10 cellular contexts compared by ENCODE assay signal in genomic region chr20:36833275-36834020, GRCh38. TPM values are rescaled to one million over a fixed set of nuclear protein-coding genes. Genes with fewer than 3 reads are reported as not detected.
DNase-seq lines count a peak whose midpoint lies in the region; ATAC-seq and TF ChIP-seq lines count a peak whose summit lies in the region.
"Had no signal": no experiment of that assay in that cellular context is flagged by ENCODE, and none has a peak within 500 bp of the region (broad histone marks: within the 10 kb centered on the region; RNA-seq: fewer than 3 reads in every experiment).

No MANE protein-coding gene starts in this region.

- H3K79me2 ChIP-seq in PC-9 (ENCODE audit: low read depth), result no peaks in the 10 kb centered on the region

- POLR2A ChIA-PET in PC-9 (lab: Charles Lee; ENCODE audit: unreplicated experiment), result interaction anchor here (0.6 kb wide), 1 partner anchor 20 kb away, joined by 20 read pairs; no protein-coding TSS in a partner anchor

- H3K4me2 ChIP-seq in PC-9, result no peak overlapping the region

- no peak overlapping the region for H3K4me3 Mint-ChIP-seq in endodermal cell
- H3K4me3 Mint-ChIP-seq in nephron progenitor cell, result no peak overlapping the region
- H3K4me3 Mint-ChIP-seq in CD14-positive monocyte, result no peak overlapping the region

- H3K4me1 ChIP-seq in endodermal cell (ENCODE audit: control insufficient read depth, insufficient read depth, low read length), result peaks cover 3% of the 10 kb centered on the region
- H3K4me1 ChIP-seq in vagina, result peaks cover 68% of the 10 kb centered on the region
- H3K4me1 ChIP-seq in PC-9 (replicated peaks; ENCODE audit: insufficient read depth), result peaks cover 18% of the 10 kb centered on the region

- H3K27ac ChIP-seq in endodermal cell (ENCODE audit: low read depth, low read length) (peak overlapping the region; percentile 6), vagina (peak overlapping the region; percentile 91), PC-9 (no peak overlapping the region)

- TF ChIP-seq CTCF in endodermal cell (conservative IDR thresholded peaks at IDR 0.05) (no peak), nephron progenitor cell (IDR thresholded peaks at IDR 0.05) (no peak), vagina (IDR thresholded peaks at IDR 0.05) (no peak), PC-9 (conservative IDR thresholded peaks at IDR 0.05) (no peak), CD14-positive monocyte (IDR thresholded peaks at IDR 0.05) (no peak)

- intact Hi-C loops in Right ventricle myocardium superior (cut with DNase I) (no loop called here), cardiac septum (cut with DNase I) (no loop called here), vagina (cut with DNase I) (loop anchor here (5.0 kb wide), 1 partner anchor 61 kb away; the partner anchor contains the start of gene DSN1), PC-9 (cut with micrococcal nuclease; ENCODE audit: unreplicated experiment) (no loop called here), CD14-positive monocyte (cut with micrococcal nuclease) (no loop called here)

- no TSS peak for BruUV-seq in PC-9 (replicated peaks; lab: Mats Ljungman, UMichigan)

- 92% methylated on average over 18 to 19 of the region's 19 CpGs for WGBS in endodermal cell (ENCODE audit: insufficient coverage in 1 of 2, insufficient read length in 1 of 2), 2 experiments

- H4K20me1 ChIP-seq in PC-9 (ENCODE audit: insufficient read depth), result no peaks in the 10 kb centered on the region

- no peaks in the 10 kb centered on the region for H3K27me3 Mint-ChIP-seq in endodermal cell (ENCODE audit: insufficient read depth)
- peaks cover 2% of the 10 kb centered on the region for H3K27me3 Mint-ChIP-seq in nephron progenitor cell (ENCODE audit: low read depth, poor library complexity)
- H3K27me3 Mint-ChIP-seq in CD14-positive monocyte (ENCODE audit: low read depth in 3 of 3), result peaks cover 0 to 8% (median 2%) of the 10 kb centered on the region in 3 donors

- no peaks in the 10 kb centered on the region for H3K9me2 ChIP-seq in PC-9 (ENCODE audit: insufficient read depth)

- no peak overlapping the region for H3K4me3 ChIP-seq in endodermal cell (ENCODE audit: low read length)
- H3K4me3 ChIP-seq in vagina, result no peak overlapping the region
- H3K4me3 ChIP-seq in PC-9, result no peak overlapping the region

- peaks cover 30% of the 10 kb centered on the region for H3K36me3 Mint-ChIP-seq in endodermal cell (ENCODE audit: low read depth)
- peaks cover 29% of the 10 kb centered on the region for H3K36me3 Mint-ChIP-seq in nephron progenitor cell (ENCODE audit: low read depth)
- H3K36me3 Mint-ChIP-seq in CD14-positive monocyte, result peaks cover 15 to 29% of the 10 kb centered on the region in 2 donors

- no peak for ATAC-seq in Right ventricle myocardium superior (ENCODE audit: poor library complexity)
- ATAC-seq: stimulated activated naive CD8-positive, alpha-beta T cell treated with anti-CD3 and anti-CD28 coated beads, Interleukin-15, Interleukin-2, amounts not matched to agents 100 U/mL and 50 U/mL, for 24 hours had no signal

- peak overlapping the region; percentile 3 for H3K9ac ChIP-seq in endodermal cell (ENCODE audit: extremely low read depth, low read length, poor library complexity, severe bottlenecking)

- H3K36me3 ChIP-seq in endodermal cell (ENCODE audit: control insufficient read depth, insufficient read depth, low read length) (peaks cover 19% of the 10 kb centered on the region), vagina (peaks cover 0 to 14% of the 10 kb centered on the region in 2 donors), PC-9 (ENCODE audit: low read depth) (no peaks in the 10 kb centered on the region)

- DNase-seq in Right ventricle myocardium superior (peak; percentile 46), cardiac septum (ENCODE audit: low spot score) (no peak), endodermal cell (no peak), nephron progenitor cell (peak; percentile 17), vagina (ENCODE audit: extremely low spot score in 2 of 2) (no peak), PC-9 (no peak), HT-29 (ENCODE audit: low spot score) (no peak), CD14-positive monocyte (ENCODE audit: low spot score) (no peak)
- DNase-seq: MV-4-11; stimulated activated naive CD8-positive, alpha-beta T cell treated with anti-CD3 and anti-CD28 coated beads, Interleukin-15, Interleukin-2, amounts not matched to agents 100 U/mL and 50 U/mL, for 24 hours had no signal

- H3K9me3 ChIP-seq in endodermal cell (ENCODE audit: control insufficient read depth, low read length) (no peaks in the 10 kb centered on the region), vagina (no peaks in the 10 kb centered on the region), PC-9 (ENCODE audit: insufficient read depth, low read depth) (no peaks in the 10 kb centered on the region)

- no peaks in the 10 kb centered on the region for H3K27me3 ChIP-seq in endodermal cell (ENCODE audit: control insufficient read depth, insufficient read depth, low read length, poor library complexity, severe bottlenecking)
- no peaks in the 10 kb centered on the region for H3K27me3 ChIP-seq in vagina
- no peaks in the 10 kb centered on the region for H3K27me3 ChIP-seq in PC-9 (ENCODE audit: insufficient read depth, low read depth)

- H3K27ac Mint-ChIP-seq in endodermal cell (peak overlapping the region; percentile 46), nephron progenitor cell (peak overlapping the region; percentile 89), CD14-positive monocyte (peak overlapping the region in 1 of 7 donors; percentile 23)

- H3K9me3 Mint-ChIP-seq in endodermal cell, result no peaks in the 10 kb centered on the region
- H3K9me3 Mint-ChIP-seq in nephron progenitor cell, result no peaks in the 10 kb centered on the region
- no peaks in the 10 kb centered on the region for H3K9me3 Mint-ChIP-seq in CD14-positive monocyte

- no peak for TF ChIP-seq POLR2A in vagina (IDR thresholded peaks at IDR 0.05)

- peaks cover 4% of the 10 kb centered on the region for H3K4me1 Mint-ChIP-seq in endodermal cell
- H3K4me1 Mint-ChIP-seq in nephron progenitor cell, result peaks cover 59% of the 10 kb centered on the region
- H3K4me1 Mint-ChIP-seq in CD14-positive monocyte, result peaks cover 22% of the 10 kb centered on the region

- CTCF ChIA-PET in PC-9 (lab: Charles Lee), result interaction anchor here (0.9 kb wide), 1 partner anchor 14 kb away, joined by 8 read pairs; no protein-coding TSS in a partner anchor

- no peak overlapping the region for H2AFZ ChIP-seq in PC-9

- no peaks in the 10 kb centered on the region for H3F3A ChIP-seq in PC-9 (ENCODE audit: insufficient read depth, low read depth)

RNA-seq across cellular contexts. Expression of gene TLDC2, which starts 42.5 kb away (rescaled TPM):
- total RNA-seq in Right ventricle myocardium superior (not detected), cardiac septum (not detected), endodermal cell (under 1 TPM; 0.18 to 0.24 TPM), vagina (3.9 TPM), PC-9 (2021) (not detected in 2 replicates)
- 0.36 TPM for polyA plus RNA-seq in endodermal cell (2013, experiment 1 of 2)
- polyA plus RNA-seq in endodermal cell (2013, experiment 2 of 2), result 0.54 TPM
- total RNA-seq in HT-29 (2014; rRNA removed; shearing (Covaris generic)), result 0.25 and 0.89 TPM in 2 replicates
- polyA plus RNA-seq in CD14-positive monocyte, result not detected

RNA-seq across cellular contexts. Expression of gene DSN1, which starts 59.9 kb away (rescaled TPM):
- total RNA-seq in Right ventricle myocardium superior (3.5 TPM), cardiac septum (3.8 TPM), endodermal cell (10 to 100 TPM; 21.4 to 32.4 TPM), vagina (4.7 TPM), PC-9 (2021) (29.2 and 32.4 TPM in 2 replicates)
- 26.4 TPM for polyA plus RNA-seq in endodermal cell (2013, experiment 1 of 2)
- 23.9 TPM for polyA plus RNA-seq in endodermal cell (2013, experiment 2 of 2)
- total RNA-seq in HT-29 (2014; rRNA removed; shearing (Covaris generic)), result 23.6 and 28.3 TPM in 2 replicates
- 1 to 10 TPM; 5.1 to 5.2 TPM for polyA plus RNA-seq in CD14-positive monocyte

Comparison
In these comparisons a context has a peak if more than half of its experiments do, and no peak if none do; other contexts are left out.
1. DNase-seq: peak in Right ventricle myocardium superior (single experiment) and nephron progenitor cell (single experiment); none in cardiac septum (single experiment), endodermal cell (single experiment), vagina (0 of 2), PC-9 (0 of 2), HT-29 (single experiment) and CD14-positive monocyte (single experiment).